9 cellular contexts compared by ENCODE assay signal in the genomic region with DNA sequence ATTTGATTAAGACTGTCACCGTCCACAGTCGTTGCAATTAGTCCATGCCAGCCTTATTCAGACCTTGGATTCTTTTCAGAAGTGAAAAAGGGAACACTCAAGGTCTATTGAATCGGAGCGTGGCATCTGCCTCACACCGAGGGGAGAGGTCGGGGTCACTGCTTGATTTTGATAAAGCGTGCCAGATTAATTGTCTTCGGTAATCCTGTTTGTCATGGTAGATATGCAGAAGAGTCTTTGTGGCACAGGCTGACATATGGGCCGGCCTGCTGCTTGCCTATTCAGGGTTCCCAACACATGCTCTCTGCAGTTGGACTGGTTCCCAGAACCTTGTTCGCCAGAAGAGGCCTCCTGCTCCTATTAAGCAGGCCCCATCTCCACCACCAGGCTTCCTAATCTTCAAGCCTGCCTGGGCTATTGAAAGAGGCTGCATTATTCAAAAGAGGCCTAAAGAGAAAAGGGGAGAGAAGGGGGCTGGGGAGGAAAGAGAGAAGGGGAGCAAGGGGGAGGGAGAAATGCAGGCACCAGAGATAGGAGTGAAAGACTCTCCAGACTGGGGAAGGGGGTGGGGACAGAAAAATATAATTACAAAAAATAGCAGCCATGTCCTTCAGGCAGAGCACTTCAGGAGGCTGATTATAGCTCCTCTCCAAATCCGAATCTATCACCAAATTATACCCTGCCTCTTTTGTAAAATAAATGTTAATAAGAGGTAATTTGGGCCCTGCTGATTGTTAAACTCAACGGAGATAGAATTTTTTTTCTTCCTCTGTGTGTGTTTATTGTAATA.
DNase-seq lines count a peak whose midpoint lies in the region; ATAC-seq, FAIRE-seq and TF ChIP-seq lines count a peak whose summit lies in the region.
"Had no signal": no experiment of that assay in that cellular context is flagged by ENCODE, and none has a peak within 500 bp of the region (broad histone marks: within the 10 kb centered on the region; RNA-seq: fewer than 3 reads in every experiment).

No MANE protein-coding gene starts in this region.

- H3K27me3 ChIP-seq in BJ (ENCODE audit: control insufficient read depth, insufficient read depth, low read length) = no peaks in the 10 kb centered on the region

- DNase-seq in BJ (ENCODE audit: low read depth) (peak; percentile 36), NCI-H2107 (lab: John Stamatoyannopoulos, UW) (peak; percentile 70), caudate nucleus (lab: John Stamatoyannopoulos, UW) (peak in 53 of 61 donors; percentile 1 to 97 (median 41)), medulla oblongata (ENCODE audit: extremely low spot score) (peak; percentile 89), GM12892 (ENCODE audit: insufficient read length) (no peak), SKM-1 (lab: John Stamatoyannopoulos, UW; ENCODE audit: unreplicated experiment) (no peak)
- DNase-seq in activated CD4-positive, alpha-beta T cell treated with anti-CD3 and anti-CD28 coated beads, Interleukin-2, amount 50 U/mL, for 48 hours = no peak

- FAIRE-seq in GM12892 (lab: Jason Lieb, UNC) = no peak
- FAIRE-seq: keratinocyte had no signal

- H3K4me3 ChIP-seq in BJ (ENCODE audit: low read depth, low read length) = no peak overlapping the region

- TF ChIP-seq CTCF in BJ (IDR thresholded peaks at IDR 0.05; ENCODE audit: insufficient read depth, low read depth, low read length) = peak; percentile 38; the same call in 1 of the 2 replicates

- CTCF ChIA-PET in BJ (lab: Yijun Ruan, JAX) = interaction anchor here (0.7 kb wide), 1 partner anchor 13 kb away, joined by 3 read pairs; no protein-coding TSS in a partner anchor

- H3K27ac ChIP-seq in caudate nucleus (ENCODE audit: low read depth, low read length) = peak overlapping the region; percentile 27

- POLR2A ChIA-PET in BJ (lab: Charles Lee) = no interaction called here

- no peak for ATAC-seq in HG02885 (IDR thresholded peaks at IDR 0.05; ENCODE audit: poor library complexity, unreplicated experiment)

- H3K36me3 ChIP-seq in BJ (ENCODE audit: control insufficient read depth, insufficient read depth, low read length) = no peaks in the 10 kb centered on the region

- no peak for TF ChIP-seq POLR2A in GM12892 (IDR thresholded peaks at IDR 0.05; ENCODE audit: low read depth, low read length)

Comparison
In these comparisons a context has a peak if more than half of its experiments do, and no peak if none do; other contexts are left out.
1. DNase-seq: peak in BJ (single experiment), NCI-H2107 (single experiment), caudate nucleus (53 of 61) and medulla oblongata (single experiment); none in activated CD4-positive, alpha-beta T cell treated with anti-CD3 and anti-CD28 coated beads, Interleukin-2, amount 50 U/mL, for 48 hours (0 of 2), GM12892 (single experiment) and SKM-1 (single experiment).